ENCODE assay signal across 8 cellular contexts in the genomic region with DNA sequence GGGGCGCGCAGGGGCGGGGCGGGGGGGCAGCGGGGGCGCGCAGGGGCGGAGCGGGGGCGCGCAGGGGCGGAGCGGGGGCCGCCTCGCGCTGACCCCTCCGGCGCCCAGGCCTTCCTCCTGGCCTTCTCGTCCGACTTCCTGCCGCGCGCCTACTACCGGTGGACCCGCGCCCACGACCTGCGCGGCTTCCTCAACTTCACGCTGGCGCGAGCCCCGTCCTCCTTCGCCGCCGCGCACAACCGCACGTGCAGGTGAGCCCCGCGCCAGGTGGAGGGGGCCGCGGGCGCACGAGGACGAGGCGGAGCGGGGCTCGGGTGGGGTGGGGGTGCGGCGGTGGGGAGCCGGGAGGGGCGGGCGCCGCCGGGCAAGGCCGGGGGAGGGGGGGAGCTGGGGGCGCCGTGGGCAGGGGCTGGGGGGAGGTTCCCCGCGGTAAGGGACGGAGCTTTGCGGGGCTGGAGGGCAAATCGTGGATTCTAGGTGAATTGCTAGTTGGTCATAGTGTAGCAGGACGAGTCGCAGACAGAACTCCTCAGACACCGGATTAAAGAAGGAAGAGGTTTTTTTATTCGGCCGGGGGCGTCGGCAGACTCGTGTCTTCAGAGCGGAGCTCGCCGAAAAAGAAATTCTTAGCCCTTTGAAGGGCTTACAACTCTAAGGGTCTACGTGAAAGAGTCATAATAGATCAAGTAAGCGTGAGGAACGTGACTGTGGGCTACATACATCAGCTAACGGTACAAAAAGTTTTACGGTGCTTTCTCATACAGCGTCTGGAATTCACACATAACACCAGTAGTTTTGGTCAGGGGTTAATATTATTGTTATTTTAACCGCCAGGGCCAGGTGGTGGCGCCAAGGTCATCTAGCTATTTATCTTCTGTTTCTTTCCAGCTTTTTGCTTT. TPM values are rescaled to one million over a fixed set of nuclear protein-coding genes. Genes with fewer than 3 reads are reported as not detected.
DNase-seq lines count a peak whose midpoint lies in the region; ATAC-seq and TF ChIP-seq lines count a peak whose summit lies in the region.

No MANE protein-coding gene starts in this region.

- H3K27ac ChIP-seq in ACC112 (ENCODE audit: low read depth, low read length) = no peak overlapping the region

- H3K9me3 ChIP-seq in neuron (ENCODE audit: low read length) = no peaks in the 10 kb centered on the region

- ATAC-seq in GM19324 (IDR thresholded peaks at IDR 0.05; ENCODE audit: low FRiP score, unreplicated experiment) (no peak), GM18498 (IDR thresholded peaks at IDR 0.05; ENCODE audit: unreplicated experiment) (no peak)

- H3K4me3 Mint-ChIP-seq in activated T-helper 1 cell treated with anti-CD3 and anti-CD28 coated beads, Interleukin-12 subunit alpha, Interleukin-12 subunit beta, Interleukin-2, Interleukin-4 antibody, amounts not matched to agents 30 ng/mL and 10 ng/mL and 1 ng/mL, durations not matched to agents 14 hours and 24 hours and 36 hours = peak overlapping the region; percentile 86

- H3K4me3 ChIP-seq in ACC112 (ENCODE audit: low read depth, low read length) = peak overlapping the region; percentile 87
- H3K4me3 ChIP-seq in GM12875 (ENCODE audit: low read depth, low read length) = peak overlapping the region; percentile 57
- peak overlapping the region; percentile 52 to 62 for H3K4me3 ChIP-seq in foreskin fibroblast (ENCODE audit: low read depth in 1 of 2, low read length in 2 of 2)
- peak overlapping the region; percentile 65 for H3K4me3 ChIP-seq in neuron (ENCODE audit: low read length)

- H3K4me1 Mint-ChIP-seq in activated T-helper 1 cell treated with anti-CD3 and anti-CD28 coated beads, Interleukin-12 subunit alpha, Interleukin-12 subunit beta, Interleukin-2, Interleukin-4 antibody, amounts not matched to agents 30 ng/mL and 10 ng/mL and 1 ng/mL, durations not matched to agents 14 hours and 24 hours and 36 hours (ENCODE audit: low read depth) = peaks cover 18% of the 10 kb centered on the region

- 0 out of 2 replicates have a peak, but pooled peaks have one; percentile 24 for TF ChIP-seq CTCF in GM12875 (IDR thresholded peaks at IDR 0.05; ENCODE audit: borderline replicate concordance, insufficient read depth, low read depth, low read length)
- TF ChIP-seq CTCF in foreskin fibroblast (IDR thresholded peaks at IDR 0.05; ENCODE audit: low read depth, low read length) = no peak

- H3K27ac Mint-ChIP-seq in activated T-helper 1 cell treated with anti-CD3 and anti-CD28 coated beads, Interleukin-12 subunit alpha, Interleukin-12 subunit beta, Interleukin-2, Interleukin-4 antibody, amounts not matched to agents 30 ng/mL and 10 ng/mL and 1 ng/mL, durations not matched to agents 14 hours and 24 hours and 36 hours = peak overlapping the region; percentile 65

- peaks cover 2% of the 10 kb centered on the region for H3K36me3 Mint-ChIP-seq in activated T-helper 1 cell treated with anti-CD3 and anti-CD28 coated beads, Interleukin-12 subunit alpha, Interleukin-12 subunit beta, Interleukin-2, Interleukin-4 antibody, amounts not matched to agents 30 ng/mL and 10 ng/mL and 1 ng/mL, durations not matched to agents 14 hours and 24 hours and 36 hours (ENCODE audit: low read depth)

- H3K27me3 ChIP-seq in ACC112 (ENCODE audit: insufficient read depth, low read length) = peaks cover 19% of the 10 kb centered on the region
- peaks cover 3% of the 10 kb centered on the region for H3K27me3 ChIP-seq in neuron (ENCODE audit: insufficient read depth, low read length)

- no peaks in the 10 kb centered on the region for H3K9me3 Mint-ChIP-seq in activated T-helper 1 cell treated with anti-CD3 and anti-CD28 coated beads, Interleukin-12 subunit alpha, Interleukin-12 subunit beta, Interleukin-2, Interleukin-4 antibody, amounts not matched to agents 30 ng/mL and 10 ng/mL and 1 ng/mL, durations not matched to agents 14 hours and 24 hours and 36 hours

- intact Hi-C loops in activated T-helper 1 cell treated with anti-CD3 and anti-CD28 coated beads, Interleukin-12 subunit alpha, Interleukin-12 subunit beta, Interleukin-2, Interleukin-4 antibody, amounts not matched to agents 30 ng/mL and 10 ng/mL and 1 ng/mL, durations not matched to agents 14 hours and 24 hours and 36 hours (cut with micrococcal nuclease) = loop anchor here (1.0 to 5.0 kb wide), 3 partner anchors 139 to 366 kb away; a partner anchor contains a TSS

- H3K36me3 ChIP-seq in ACC112 (ENCODE audit: insufficient read depth, low read length) = no peaks in the 10 kb centered on the region
- H3K36me3 ChIP-seq in neuron (ENCODE audit: insufficient read depth, low read length) = no peaks in the 10 kb centered on the region

- DNase-seq in NOMO-1 treated with DMSO at 0.1 percent for 48 hours (lab: John Stamatoyannopoulos, UW; ENCODE audit: unreplicated experiment) = peak; percentile 26
- DNase-seq in activated T-helper 1 cell treated with anti-CD3 and anti-CD28 coated beads, Interleukin-12 subunit alpha, Interleukin-12 subunit beta, Interleukin-2, Interleukin-4 antibody, amounts not matched to agents 30 ng/mL and 10 ng/mL and 1 ng/mL, durations not matched to agents 14 hours and 24 hours and 36 hours (ENCODE audit: low spot score) = peak; percentile 37
- DNase-seq in foreskin fibroblast = peak; percentile 36 to 63

- H3K4me1 ChIP-seq in ACC112 (ENCODE audit: control insufficient read depth, insufficient read depth, low read length, unreplicated experiment) = peaks cover 4% of the 10 kb centered on the region
- H3K4me1 ChIP-seq in neuron (ENCODE audit: insufficient read depth, low read length) = peaks cover 15% of the 10 kb centered on the region

- H2AFZ ChIP-seq in ACC112 (ENCODE audit: low read length, unreplicated experiment) (peak overlapping the region; percentile 73), neuron (ENCODE audit: low read depth, low read length) (peak overlapping the region; percentile 88)

- peaks cover 21% of the 10 kb centered on the region for H3K27me3 Mint-ChIP-seq in activated T-helper 1 cell treated with anti-CD3 and anti-CD28 coated beads, Interleukin-12 subunit alpha, Interleukin-12 subunit beta, Interleukin-2, Interleukin-4 antibody, amounts not matched to agents 30 ng/mL and 10 ng/mL and 1 ng/mL, durations not matched to agents 14 hours and 24 hours and 36 hours (ENCODE audit: insufficient read depth)

- H3K79me2 ChIP-seq in ACC112 (ENCODE audit: control insufficient read depth, insufficient read depth, low read length, unreplicated experiment) = peaks cover 6% of the 10 kb centered on the region

RNA-seq across cellular contexts. Expression of a gene that starts 29.9 kb away (rescaled TPM):
- 2.1 and 2.4 TPM in 2 replicates for total RNA-seq in activated T-helper 1 cell treated with anti-CD3 and anti-CD28 coated beads, Interleukin-12 subunit alpha, Interleukin-12 subunit beta, Interleukin-2, Interleukin-4 antibody, amounts not matched to agents 30 ng/mL and 10 ng/mL and 1 ng/mL, durations not matched to agents 14 hours and 24 hours and 36 hours
